Comparison of ENCODE assay signal across 8 cellular contexts in genomic region chrX:110003167-110004156, GRCh38. TPM values are rescaled to one million over a fixed set of nuclear protein-coding genes. Genes with fewer than 3 reads are reported as not detected.
A peak's percentile ranks its signal among the peaks of the same experiment; 100 is the strongest.
DNase-seq lines count a peak whose midpoint lies in the region; ATAC-seq and TF ChIP-seq lines count a peak whose summit lies in the region.

No MANE protein-coding gene starts in this region.

- H3K27ac Mint-ChIP-seq in HFFc6 (peak overlapping the region; percentile 62), natural killer cell (peak overlapping the region; percentile 71 to 92)
- H3K27ac Mint-ChIP-seq in T-helper 2 cell treated with Interferon-gamma antibody and Interleukin-4, amounts not matched to agents 5 μg/mL and 100 μg/mL, for 36 hours: peak overlapping the region; percentile 85

- DNase-seq in ELR (ENCODE audit: low read depth): peak; percentile 37
- DNase-seq in HFFc6: no peak
- no peak for DNase-seq in T-helper 2 cell treated with Interferon-gamma antibody and Interleukin-4, amounts not matched to agents 5 μg/mL and 100 μg/mL, for 36 hours (ENCODE audit: low spot score)
- no peak for DNase-seq in epithelial cell of proximal tubule (ENCODE audit: low read depth)
- DNase-seq in natural killer cell: no peak

- no peaks in the 10 kb centered on the region for H3K27me3 Mint-ChIP-seq in HFFc6 (ENCODE audit: insufficient read depth)
- no peaks in the 10 kb centered on the region for H3K27me3 Mint-ChIP-seq in T-helper 2 cell treated with Interferon-gamma antibody and Interleukin-4, amounts not matched to agents 5 μg/mL and 100 μg/mL, for 36 hours (ENCODE audit: low read depth)
- H3K27me3 Mint-ChIP-seq in natural killer cell (ENCODE audit: low read depth in 2 of 2): no peaks in the 10 kb centered on the region

- ATAC-seq in natural killer cell (peak in 1 of 3 donors; percentile 4), GM21737 (IDR thresholded peaks at IDR 0.05; ENCODE audit: unreplicated experiment) (no peak), GM19467 (IDR thresholded peaks at IDR 0.05; ENCODE audit: unreplicated experiment) (no peak), HG03025 (IDR thresholded peaks at IDR 0.05; ENCODE audit: low FRiP score, unreplicated experiment) (no peak)

- peak overlapping the region; percentile 62 for H3K4me3 ChIP-seq in epithelial cell of proximal tubule (ENCODE audit: low read depth, low read length)

- H3K4me1 Mint-ChIP-seq in HFFc6 (ENCODE audit: low read depth): peaks cover 39% of the 10 kb centered on the region
- peaks cover 30% of the 10 kb centered on the region for H3K4me1 Mint-ChIP-seq in T-helper 2 cell treated with Interferon-gamma antibody and Interleukin-4, amounts not matched to agents 5 μg/mL and 100 μg/mL, for 36 hours (ENCODE audit: low read depth)
- peaks cover 22 to 33% of the 10 kb centered on the region in 2 donors for H3K4me1 Mint-ChIP-seq in natural killer cell

- intact Hi-C loops in natural killer cell (cut with micrococcal nuclease): loop anchor here (10.0 kb wide), 1 partner anchor 469 kb away; the partner anchor contains the start of gene NXT2

- H3K9me3 Mint-ChIP-seq in HFFc6: no peaks in the 10 kb centered on the region
- H3K9me3 Mint-ChIP-seq in T-helper 2 cell treated with Interferon-gamma antibody and Interleukin-4, amounts not matched to agents 5 μg/mL and 100 μg/mL, for 36 hours: no peaks in the 10 kb centered on the region
- H3K9me3 Mint-ChIP-seq in natural killer cell: no peaks in the 10 kb centered on the region

- H3K4me3 Mint-ChIP-seq in HFFc6 (peak overlapping the region; percentile 90), natural killer cell (peak overlapping the region; percentile 95)
- H3K4me3 Mint-ChIP-seq in T-helper 2 cell treated with Interferon-gamma antibody and Interleukin-4, amounts not matched to agents 5 μg/mL and 100 μg/mL, for 36 hours: peak overlapping the region; percentile 91

- TF ChIP-seq CTCF in HFFc6 (IDR thresholded peaks at IDR 0.05): no peak
- TF ChIP-seq CTCF in epithelial cell of proximal tubule (conservative IDR thresholded peaks at IDR 0.05; ENCODE audit: low read depth, low read length): no peak
- no peak for TF ChIP-seq CTCF in natural killer cell (IDR thresholded peaks at IDR 0.05)

- H3K36me3 Mint-ChIP-seq in HFFc6 (ENCODE audit: low read depth) (no peaks in the 10 kb centered on the region), natural killer cell (no peaks in the 10 kb centered on the region)
- H3K36me3 Mint-ChIP-seq in T-helper 2 cell treated with Interferon-gamma antibody and Interleukin-4, amounts not matched to agents 5 μg/mL and 100 μg/mL, for 36 hours (ENCODE audit: low read depth): peaks cover 8% of the 10 kb centered on the region

RNA-seq across cellular contexts. Expression of gene TMEM164, which starts 0.5 kb away (rescaled TPM):
- 10 to 100 TPM in 1 of 6 experiments, 1 to 10 TPM in 5; 8.5 to 12.5 (median 9.6) TPM for total RNA-seq in HFFc6 (2021; fragmentation: NEBNext Ultra II Directional; extraction: Animal tissue kit (Norgen Biotek cat#: 25700))
- total RNA-seq in epithelial cell of proximal tubule (8.4 and 12.8 TPM in 2 replicates), natural killer cell (10 to 100 TPM; 18.9 to 80.6 (median 30.6) TPM)
